In the genomic region with DNA sequence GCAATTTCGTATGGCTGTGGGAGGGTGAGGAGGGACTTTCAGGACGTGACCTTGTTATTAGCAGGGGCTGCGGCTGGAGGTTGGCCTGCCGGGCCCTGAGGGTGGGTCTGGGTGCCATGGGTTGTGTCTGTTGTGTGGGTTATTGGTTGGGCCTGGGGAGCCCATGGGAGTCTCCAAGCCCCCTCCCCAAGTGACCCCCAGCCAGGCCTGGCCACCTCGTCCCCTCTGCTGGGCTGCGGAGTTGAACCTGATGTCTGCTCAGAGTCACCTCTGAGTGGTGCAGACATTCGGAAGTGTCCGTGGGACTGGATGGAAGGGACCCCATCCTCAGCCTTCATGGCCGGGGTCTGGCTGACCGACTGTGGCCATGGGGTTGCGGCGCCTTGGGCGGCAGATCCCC, we compare ENCODE assay signal across 32 cellular contexts.
"Had no signal": no experiment of that assay in that cellular context is flagged by ENCODE, and none has a peak within 500 bp of the region (broad histone marks: within the 10 kb centered on the region; RNA-seq: fewer than 3 reads in every experiment).

No MANE protein-coding gene starts in this region.

- H3K4me3 Mint-ChIP-seq: activated B cell treated with CpG ODN at 0.5 μM for 24 hours; activated CD4-positive, alpha-beta memory T cell treated with anti-CD3 and anti-CD28 coated beads for 36 hours; activated naive CD8-positive, alpha-beta T cell treated with anti-CD3 and anti-CD28 coated beads for 36 hours; activated T-cell treated with anti-CD3 and anti-CD28 coated beads, Interleukin-2, amount 50 U/mL, for 72 hours; activated T-helper 17 cell treated with anti-CD3 and anti-CD28 coated beads, Interleukin-2, amount 50 U/mL, for 72 hours; T-helper 1 cell treated with Interleukin-12 subunit alpha and Interleukin-12 subunit beta and Interleukin-4 antibody, amounts not matched to agents 30 μg/mL and 1 μg/mL, for 36 hours; T-helper 2 cell treated with Interferon-gamma antibody and Interleukin-4, amounts not matched to agents 5 μg/mL and 100 μg/mL, for 36 hours had no signal

- H3K9me3 ChIP-seq: SJSA1, SK-N-SH had no signal

- DNase-seq: activated B cell treated with CpG ODN at 0.5 μM for 24 hours; activated CD4-positive, alpha-beta memory T cell treated with anti-CD3 and anti-CD28 coated beads for 36 hours; activated CD4-positive, alpha-beta T cell treated with anti-CD3 and anti-CD28 coated beads for 4 hours; activated CD4-positive, alpha-beta T cell treated with anti-CD3 and anti-CD28 coated beads, Interleukin-2, amount 50 U/mL, for 1 hour; activated CD4-positive, CD25-positive, alpha-beta regulatory T cell treated with anti-CD3 and anti-CD28 coated beads, Interleukin-2, amount 50 U/mL, for 72 hours; activated CD8-positive, alpha-beta memory T cell treated with anti-CD3 and anti-CD28 coated beads, Interleukin-2, amount 50 U/mL, for 4 hours; activated effector memory CD4-positive, alpha-beta T cell treated with anti-CD3 and anti-CD28 coated beads, Interleukin-2, amount 50 U/mL, for 16 hours; activated naive CD4-positive, alpha-beta T cell; activated naive CD4-positive, alpha-beta T cell treated with anti-CD3 and anti-CD28 coated beads, Interleukin-2, amount 50 U/mL, for 16 hours; activated naive CD8-positive, alpha-beta T cell treated with anti-CD3 and anti-CD28 coated beads for 36 hours; activated T-cell treated with anti-CD3 and anti-CD28 coated beads for 4 hours; activated T-cell treated with anti-CD3 and anti-CD28 coated beads, Interleukin-2, amount 50 U/mL, for 72 hours; amniotic stem cell; aorta; brain microvascular endothelial cell; central memory CD4-positive, alpha-beta T cell; NCI-H1105; NCI-H1436; NCI-H1694; NCI-H1930; NCI-H2081 treated with DMSO at 0.1 percent for 48 hours; NCI-H345; NCI-H524 treated with DMSO at 0.1 percent for 48 hours; SHP77 treated with DMSO at 0.1 percent for 48 hours; SK-N-SH had no signal

- H3K27ac Mint-ChIP-seq: activated B cell treated with CpG ODN at 0.5 μM for 24 hours; activated CD4-positive, alpha-beta memory T cell treated with anti-CD3 and anti-CD28 coated beads for 36 hours; activated naive CD8-positive, alpha-beta T cell treated with anti-CD3 and anti-CD28 coated beads for 36 hours; activated T-cell treated with anti-CD3 and anti-CD28 coated beads, Interleukin-2, amount 50 U/mL, for 72 hours; activated T-helper 17 cell treated with anti-CD3 and anti-CD28 coated beads, Interleukin-2, amount 50 U/mL, for 72 hours; T-helper 1 cell treated with Interleukin-12 subunit alpha and Interleukin-12 subunit beta and Interleukin-4 antibody, amounts not matched to agents 30 μg/mL and 1 μg/mL, for 36 hours; T-helper 2 cell treated with Interferon-gamma antibody and Interleukin-4, amounts not matched to agents 5 μg/mL and 100 μg/mL, for 36 hours had no signal

- H3K27ac ChIP-seq: brain microvascular endothelial cell, KMS-11, VCaP had no signal

- H3K27me3 ChIP-seq: SJSA1 had no signal

- H3K27me3 Mint-ChIP-seq: activated B cell treated with CpG ODN at 0.5 μM for 24 hours; activated CD4-positive, alpha-beta memory T cell treated with anti-CD3 and anti-CD28 coated beads for 36 hours; activated naive CD8-positive, alpha-beta T cell treated with anti-CD3 and anti-CD28 coated beads for 36 hours; activated T-helper 17 cell treated with anti-CD3 and anti-CD28 coated beads, Interleukin-2, amount 50 U/mL, for 72 hours had no signal

- ATAC-seq: activated T-cell treated with anti-CD3 and anti-CD28 coated beads, Interleukin-2, amount 50 U/mL, for 72 hours; activated T-helper 17 cell treated with anti-CD3 and anti-CD28 coated beads, Interleukin-2, amount 50 U/mL, for 72 hours; Panc1 had no signal

- H3K4me1 Mint-ChIP-seq: activated B cell treated with CpG ODN at 0.5 μM for 24 hours; activated naive CD8-positive, alpha-beta T cell treated with anti-CD3 and anti-CD28 coated beads for 36 hours; activated T-helper 17 cell treated with anti-CD3 and anti-CD28 coated beads, Interleukin-2, amount 50 U/mL, for 72 hours had no signal

- H3K4me3 ChIP-seq: SJSA1 had no signal

- H3K36me3 ChIP-seq: brain microvascular endothelial cell, SJSA1 had no signal

- H3K9me3 Mint-ChIP-seq: activated T-helper 17 cell treated with anti-CD3 and anti-CD28 coated beads, Interleukin-2, amount 50 U/mL, for 72 hours; T-helper 1 cell treated with Interleukin-12 subunit alpha and Interleukin-12 subunit beta and Interleukin-4 antibody, amounts not matched to agents 30 μg/mL and 1 μg/mL, for 36 hours had no signal
